21 cellular contexts compared by ENCODE assay signal in the genomic region with DNA sequence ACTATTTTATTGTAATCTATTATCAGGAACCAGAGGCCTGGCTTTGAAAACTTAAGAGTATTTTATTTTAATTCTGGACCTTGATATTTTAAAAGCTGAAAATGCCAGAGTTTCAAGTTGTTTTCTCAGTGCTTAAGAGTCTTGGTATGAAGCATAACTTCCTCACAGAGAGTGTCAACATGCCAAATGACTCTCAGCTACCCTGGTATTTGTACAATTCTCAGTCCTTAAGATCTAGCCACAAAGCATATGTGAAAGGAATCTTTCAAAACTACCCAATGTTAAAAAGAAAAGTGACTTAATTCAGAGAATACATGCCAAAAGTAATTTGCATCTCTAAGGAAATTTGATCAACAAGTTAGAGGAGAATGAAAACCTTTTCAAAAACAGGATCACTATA.
DNase-seq lines count a peak whose midpoint lies in the region; ATAC-seq, FAIRE-seq and TF ChIP-seq lines count a peak whose summit lies in the region.
"Had no signal": no experiment of that assay in that cellular context is flagged by ENCODE, and none has a peak within 500 bp of the region (broad histone marks: within the 10 kb centered on the region; RNA-seq: fewer than 3 reads in every experiment).

No MANE protein-coding gene starts in this region.

- H3K36me3 ChIP-seq in SK-N-MC (ENCODE audit: insufficient read depth, low read length), result no peaks in the 10 kb centered on the region
- no peaks in the 10 kb centered on the region for H3K36me3 ChIP-seq in endothelial cell of umbilical vein (ENCODE audit: control insufficient read depth in 2 of 2, extremely low read depth in 1 of 2, insufficient read depth in 2 of 2, low read length in 2 of 2)
- H3K36me3 ChIP-seq in SJCRH30, result no peaks in the 10 kb centered on the region
- H3K36me3 ChIP-seq in testis (ENCODE audit: low read depth, missing control alignments), result no peaks in the 10 kb centered on the region
- H3K36me3 ChIP-seq: WERI-Rb-1 had no signal

- POLR2A ChIA-PET in endothelial cell of umbilical vein (lab: Charles Lee), result no interaction called here

- H3K79me2 ChIP-seq in endothelial cell of umbilical vein (ENCODE audit: control insufficient read depth, insufficient read depth, low read length), result no peaks in the 10 kb centered on the region
- H3K79me2 ChIP-seq: parathyroid adenoma had no signal

- H3K4me2 ChIP-seq in endothelial cell of umbilical vein (ENCODE audit: insufficient read depth, low read length), result no peak overlapping the region
- H3K4me2 ChIP-seq: A549 had no signal

- intact Hi-C loops in endothelial cell of umbilical vein (cut with micrococcal nuclease) (no loop called here), testis (cut with DNase I; ENCODE audit: low total_unique reads) (no loop called here)

- H3K27ac ChIP-seq in SK-N-MC (peak overlapping the region; percentile 40), endothelial cell of umbilical vein (ENCODE audit: insufficient read depth, low read depth, low read length) (no peak overlapping the region), SJCRH30 (no peak overlapping the region), testis (no peak overlapping the region)
- H3K27ac ChIP-seq: A549, coronary artery, epithelial cell of prostate, parathyroid adenoma, WERI-Rb-1 had no signal

- H3K9me1 ChIP-seq in endothelial cell of umbilical vein (replicated peaks; ENCODE audit: control insufficient read depth, extremely low read depth, insufficient read depth, low read length), result no peaks in the 10 kb centered on the region

- no peak overlapping the region for H3K9ac ChIP-seq in SK-N-MC (ENCODE audit: insufficient read length)
- H3K9ac ChIP-seq in endothelial cell of umbilical vein (replicated peaks; ENCODE audit: extremely low read depth, insufficient read depth, low read length), result no peak overlapping the region
- H3K9ac ChIP-seq: parathyroid adenoma had no signal

- H2AFZ ChIP-seq in endothelial cell of umbilical vein (ENCODE audit: low read depth, low read length), result no peak overlapping the region
- H2AFZ ChIP-seq: parathyroid adenoma had no signal

- DNase-seq in AG09309 (ENCODE audit: low read depth), result peak; percentile 44
- no peak for DNase-seq in SK-N-MC (ENCODE audit: low read depth, low spot score)
- DNase-seq in endothelial cell of umbilical vein (ENCODE audit: low read depth, low spot score), result no peak
- peak; percentile 77 for DNase-seq in non-pigmented ciliary epithelial cell (ENCODE audit: low read depth)
- no peak for DNase-seq in middle frontal gyrus (ENCODE audit: extremely low spot score, low spot score)
- DNase-seq in SJCRH30, result no peak
- DNase-seq in testis, result no peak
- DNase-seq: activated CD8-positive, alpha-beta memory T cell treated with anti-CD3 and anti-CD28 coated beads for 24 hours; amygdala; CD8-positive, alpha-beta T cell; kidney glomerular epithelial cell; mucosa of descending colon; stimulated activated naive B cell treated with anti-CD40 and anti-IgM and Interleukin-4, amounts not matched to agents 10 μg/mL and 1 μg/mL and 100 μg/mL, for 72 hours; WERI-Rb-1 had no signal

- CTCF ChIA-PET in endothelial cell of umbilical vein (lab: Charles Lee), result interaction anchor here (0.6 kb wide), 1 partner anchor 9 kb away, joined by 3 read pairs; no protein-coding TSS in a partner anchor

- no peak for TF ChIP-seq CTCF in AG09309 (IDR thresholded peaks at IDR 0.05; ENCODE audit: control insufficient read depth, insufficient read depth, low read depth, low read length, missing control alignments)
- TF ChIP-seq CTCF in endothelial cell of umbilical vein (IDR thresholded peaks at IDR 0.05; ENCODE audit: extremely low read depth in 1 of 2, insufficient read depth in 1 of 2, low read depth in 1 of 2, low read length in 2 of 2), result no peak
- no peak for TF ChIP-seq CTCF in testis (IDR thresholded peaks at IDR 0.05)

- H3K9me3 ChIP-seq in SK-N-MC (ENCODE audit: low read depth, low read length) (peaks cover 6% of the 10 kb centered on the region; the same call in 1 of the 2 replicates), endothelial cell of umbilical vein (replicated peaks; ENCODE audit: control insufficient read depth, insufficient read depth, low read length) (no peaks in the 10 kb centered on the region), SJCRH30 (replicated peaks) (no peaks in the 10 kb centered on the region), testis (no peaks in the 10 kb centered on the region)
- H3K9me3 ChIP-seq: A549, mucosa of descending colon had no signal

- ATAC-seq in GM21717 (IDR thresholded peaks at IDR 0.05; ENCODE audit: unreplicated experiment), result no peak
- ATAC-seq: A549; CD8-positive, alpha-beta T cell; K562; mucosa of descending colon; stimulated activated naive B cell treated with anti-CD40 and anti-IgM and Interleukin-4, amounts not matched to agents 10 μg/mL and 1 μg/mL and 100 μg/mL, for 72 hours had no signal

- no peaks in the 10 kb centered on the region for H4K20me1 ChIP-seq in endothelial cell of umbilical vein (replicated peaks; ENCODE audit: control insufficient read depth, extremely low read depth, insufficient read depth, low read length)

- FAIRE-seq in endothelial cell of umbilical vein (lab: Jason Lieb, UNC), result peak; percentile 54
- FAIRE-seq: A549, H1, K562 had no signal

- no peak overlapping the region for H3K4me3 ChIP-seq in AG09309 (ENCODE audit: control insufficient read depth, low read depth, low read length)
- H3K4me3 ChIP-seq in SK-N-MC, result no peak overlapping the region
- no peak overlapping the region for H3K4me3 ChIP-seq in endothelial cell of umbilical vein (replicated peaks in 1 of 3; ENCODE audit: insufficient read depth in 1 of 3, low read depth in 1 of 3, low read length in 3 of 3)
- H3K4me3 ChIP-seq in SJCRH30, result no peak overlapping the region
- H3K4me3 ChIP-seq in testis, result no peak overlapping the region
- H3K4me3 ChIP-seq: A549, coronary artery, K562, mucosa of descending colon had no signal

- H3K27me3 ChIP-seq in endothelial cell of umbilical vein (ENCODE audit: control insufficient read depth in 2 of 2, insufficient read depth in 2 of 2, low read length in 2 of 2) (no peaks in the 10 kb centered on the region), SJCRH30 (no peaks in the 10 kb centered on the region), testis (no peaks in the 10 kb centered on the region)

- H3K4me1 ChIP-seq in endothelial cell of umbilical vein (ENCODE audit: control insufficient read depth, extremely low read depth, insufficient read depth, low read length) (no peaks in the 10 kb centered on the region), SJCRH30 (no peaks in the 10 kb centered on the region), testis (no peaks in the 10 kb centered on the region)
- H3K4me1 ChIP-seq: A549, parathyroid adenoma had no signal

- no TSS peak for BruUV-seq in endothelial cell of umbilical vein (replicated peaks; lab: Mats Ljungman, UMichigan)

- dilution Hi-C loops in endothelial cell of umbilical vein (cut with MboI; ENCODE audit: extremely low pct_ligation_motif_present, low sequenced_read_pairs), result no loop called here

- no peak for TF ChIP-seq POLR2A in endothelial cell of umbilical vein (IDR thresholded peaks at IDR 0.05; ENCODE audit: low read depth, low read length)
- no peak for TF ChIP-seq POLR2A in testis (IDR thresholded peaks at IDR 0.05)

TF ChIP-seq in endothelial cell of umbilical vein, 7 proteins besides CTCF, POLR2A, EP300 and RAD21:
- TF ChIP-seq GATA2 (IDR thresholded peaks at IDR 0.05; ENCODE audit: insufficient read depth, insufficient read length, low read depth, low read length), result no peak
- no peak for TF ChIP-seq EZH2 (IDR thresholded peaks at IDR 0.05; ENCODE audit: borderline replicate concordance, low read depth, low read length, severe bottlenecking)
- TF ChIP-seq, protein P1, sequence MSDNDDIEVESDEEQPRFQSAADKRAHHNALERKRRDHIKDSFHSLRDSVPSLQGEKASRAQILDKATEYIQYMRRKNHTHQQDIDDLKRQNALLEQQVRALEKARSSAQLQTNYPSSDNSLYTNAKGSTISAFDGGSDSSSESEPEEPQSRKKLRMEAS (IDR thresholded peaks at IDR 0.05; ENCODE audit: insufficient read depth, insufficient read length), result no peak
- no peak for TF ChIP-seq MYC (IDR thresholded peaks at IDR 0.05; ENCODE audit: low read depth, low read length)
- TF ChIP-seq FOS (IDR thresholded peaks at IDR 0.05; ENCODE audit: borderline replicate concordance, insufficient read depth, low read length), result no peak
- no peak for TF ChIP-seq JUN (IDR thresholded peaks at IDR 0.05; ENCODE audit: borderline replicate concordance, insufficient read depth, insufficient read length, low read depth)
- no peak for TF ChIP-seq POLR2AphosphoS5 (IDR thresholded peaks at IDR 0.05; ENCODE audit: insufficient read depth, low read depth, low read length)

Comparison
In these comparisons a context has a peak if more than half of its experiments do, and no peak if none do; other contexts are left out.
1. DNase-seq: peak in AG09309 (single experiment) and non-pigmented ciliary epithelial cell (single experiment); none in SK-N-MC (single experiment), endothelial cell of umbilical vein (single experiment), middle frontal gyrus (single experiment), SJCRH30 (0 of 2) and testis (single experiment).